14 cellular contexts compared by ENCODE assay signal in genomic region chr9:121663591-121663990, GRCh38. TPM values are rescaled to one million over a fixed set of nuclear protein-coding genes. Genes with fewer than 3 reads are reported as not detected.
"Had no signal": no experiment of that assay in that cellular context is flagged by ENCODE, and none has a peak within 500 bp of the region (broad histone marks: within the 10 kb centered on the region; RNA-seq: fewer than 3 reads in every experiment).

No MANE protein-coding gene starts in this region.

- ATAC-seq: sciatic nerve had no signal

- H3K36me3 ChIP-seq: spleen, upper lobe of left lung had no signal

- H3K4me1 Mint-ChIP-seq: activated CD4-positive, alpha-beta memory T cell treated with anti-CD3 and anti-CD28 coated beads, Interleukin-2, amount 10 ng/mL, durations not matched to agents 7 days and 5 days; memory B cell had no signal

- H3K9me3 ChIP-seq: psoas muscle, spleen, upper lobe of left lung had no signal

- H3K27ac ChIP-seq: psoas muscle had no signal

- H3K27ac Mint-ChIP-seq: activated CD4-positive, alpha-beta memory T cell treated with anti-CD3 and anti-CD28 coated beads, Interleukin-2, amount 10 ng/mL, durations not matched to agents 7 days and 5 days; activated T-cell treated with anti-CD3 and anti-CD28 coated beads, Interleukin-2, amount 50 U/mL, for 24 hours; memory B cell; stimulated activated naive CD8-positive, alpha-beta T cell treated with anti-CD3 and anti-CD28 coated beads, Interleukin-15, Interleukin-2, amounts not matched to agents 100 ng/mL and 50 ng/mL, for 24 hours had no signal

- H3K9me3 Mint-ChIP-seq: activated CD4-positive, alpha-beta memory T cell treated with anti-CD3 and anti-CD28 coated beads, Interleukin-2, amount 10 ng/mL, durations not matched to agents 7 days and 5 days; activated T-cell treated with anti-CD3 and anti-CD28 coated beads, Interleukin-2, amount 50 U/mL, for 24 hours; memory B cell; nephron; stimulated activated naive CD8-positive, alpha-beta T cell treated with anti-CD3 and anti-CD28 coated beads, Interleukin-15, Interleukin-2, amounts not matched to agents 100 ng/mL and 50 ng/mL, for 24 hours had no signal

- H3K27me3 ChIP-seq: upper lobe of left lung had no signal

- H3K4me3 ChIP-seq: psoas muscle, spleen, upper lobe of left lung had no signal

- H3K4me3 Mint-ChIP-seq: activated CD4-positive, alpha-beta memory T cell treated with anti-CD3 and anti-CD28 coated beads, Interleukin-2, amount 10 ng/mL, durations not matched to agents 7 days and 5 days; activated T-cell treated with anti-CD3 and anti-CD28 coated beads, Interleukin-2, amount 50 U/mL, for 24 hours; memory B cell; nephron; stimulated activated naive CD8-positive, alpha-beta T cell treated with anti-CD3 and anti-CD28 coated beads, Interleukin-15, Interleukin-2, amounts not matched to agents 100 ng/mL and 50 ng/mL, for 24 hours had no signal

- H3K36me3 Mint-ChIP-seq: memory B cell had no signal

- DNase-seq: activated CD4-positive, alpha-beta memory T cell treated with anti-CD3 and anti-CD28 coated beads, Interleukin-2, amount 10 ng/mL, durations not matched to agents 7 days and 5 days; activated CD4-positive, alpha-beta T cell treated with anti-CD3 and anti-CD28 coated beads for 4 hours; activated effector memory CD4-positive, alpha-beta T cell treated with Interleukin-2 at 50 U/mL for 16 hours; activated naive CD4-positive, alpha-beta T cell treated with anti-CD3 and anti-CD28 coated beads, Interleukin-2, amount 50 U/mL, for 16 hours; activated T-cell treated with anti-CD3 and anti-CD28 coated beads, Interleukin-2, amount 50 U/mL, for 24 hours; effector CD8-positive, alpha-beta T cell; foreskin melanocyte; upper lobe of left lung had no signal

RNA-seq across cellular contexts. Expression of gene DAB2IP, which starts 12.2 kb away (rescaled TPM):
- total RNA-seq: activated CD4-positive, alpha-beta memory T cell treated with anti-CD3 and anti-CD28 coated beads, Interleukin-2, amount 10 ng/mL, durations not matched to agents 7 days and 5 days had no signal
